Comparison of ENCODE assay signal across 8 cellular contexts in the genomic region with DNA sequence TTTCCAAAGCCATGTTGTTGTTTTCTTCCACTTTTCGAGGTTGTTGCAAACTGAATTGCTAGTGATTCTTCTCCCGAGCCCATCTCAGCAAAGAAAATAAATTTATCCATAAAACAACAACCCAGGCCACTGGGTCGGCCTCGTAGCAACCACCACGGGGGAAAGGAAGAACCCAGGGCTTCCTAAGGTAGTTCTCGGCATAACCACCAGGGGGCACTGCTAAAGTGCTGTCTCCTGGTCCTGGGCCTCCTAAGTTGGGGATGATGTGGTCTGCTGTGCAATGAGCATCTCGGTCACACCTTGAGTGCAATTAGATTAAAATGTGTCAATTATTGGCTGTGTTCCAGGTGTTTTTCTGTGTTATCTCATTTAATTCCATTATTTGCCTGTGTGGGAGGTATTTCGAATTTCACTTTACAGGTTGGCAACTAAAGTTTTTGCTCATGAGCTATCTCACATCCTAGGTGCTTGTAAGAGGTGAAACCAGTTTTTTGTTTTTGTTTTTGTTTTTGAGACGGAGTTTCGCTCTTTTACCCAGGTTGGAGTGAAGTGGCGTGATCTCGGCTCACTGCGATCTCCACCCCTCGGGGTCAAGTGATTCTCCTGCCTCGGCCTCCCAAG.
DNase-seq lines count a peak whose midpoint lies in the region; ATAC-seq lines count a peak whose summit lies in the region.

No MANE protein-coding gene starts in this region.

- H3K79me1 ChIP-seq in mesenchymal stem cell (replicated peaks; ENCODE audit: low read length, poor library complexity, severe bottlenecking): no peaks in the 10 kb centered on the region

- H2BK120ac ChIP-seq in mesenchymal stem cell (ENCODE audit: low read depth, low read length): no peak overlapping the region

- peak; percentile 53 for DNase-seq in SIG-M5 treated with dmso at 0.1 percent for 504 hours (lab: John Stamatoyannopoulos, UW; ENCODE audit: unreplicated experiment)
- no peak for DNase-seq in SIG-M5 (lab: John Stamatoyannopoulos, UW)
- DNase-seq in MV-4-11 (lab: John Stamatoyannopoulos, UW): peak; percentile 41
- peak; percentile 28 to 48 for DNase-seq in activated CD4-positive, alpha-beta T cell treated with anti-CD3 and anti-CD28 coated beads for 24 hours (ENCODE audit: low read depth in 2 of 2)
- peak; percentile 21 for DNase-seq in dedifferentiated amniotic fluid mesenchymal stem cell (ENCODE audit: extremely low spot score)
- peak; percentile 46 for DNase-seq in mesenchymal stem cell
- peak; percentile 76 for DNase-seq in stimulated activated naive CD8-positive, alpha-beta T cell treated with anti-CD3 and anti-CD28 coated beads, Interleukin-15, Interleukin-2, amounts not matched to agents 100 U/mL and 50 U/mL, for 24 hours

- H2BK12ac ChIP-seq in mesenchymal stem cell (ENCODE audit: low read length in 2 of 2): no peak overlapping the region

- ATAC-seq in HG02610 (IDR thresholded peaks at IDR 0.05; ENCODE audit: unreplicated experiment): peak; percentile 87
- ATAC-seq in stimulated activated naive CD8-positive, alpha-beta T cell treated with anti-CD3 and anti-CD28 coated beads, Interleukin-15, Interleukin-2, amounts not matched to agents 100 U/mL and 50 U/mL, for 24 hours: peak; percentile 63

- peaks cover 9% of the 10 kb centered on the region for H3K4me1 ChIP-seq in mesenchymal stem cell (ENCODE audit: control insufficient read depth, insufficient read depth, low read depth, low read length)

- no peak overlapping the region for H3K4me3 ChIP-seq in mesenchymal stem cell (ENCODE audit: insufficient read depth in 1 of 2, low read depth in 1 of 2, low read length in 2 of 2)

- H3K27ac ChIP-seq in mesenchymal stem cell (ENCODE audit: low read length, poor library complexity, severe bottlenecking): no peak overlapping the region

- H3K9ac ChIP-seq in mesenchymal stem cell (ENCODE audit: low read length): no peak overlapping the region

- H3K36me3 ChIP-seq in mesenchymal stem cell (ENCODE audit: control insufficient read depth in 1 of 2, insufficient read depth in 2 of 2, low read depth in 1 of 2, low read length in 2 of 2): no peaks in the 10 kb centered on the region

- H3K14ac ChIP-seq in mesenchymal stem cell (ENCODE audit: low read length in 2 of 2): no peak overlapping the region

- no peak overlapping the region for H3K4ac ChIP-seq in mesenchymal stem cell (ENCODE audit: low read depth in 1 of 2, low read length in 2 of 2)

- no peak overlapping the region for H2AK5ac ChIP-seq in mesenchymal stem cell (ENCODE audit: low read length, severe bottlenecking)

- no peak overlapping the region for H2BK15ac ChIP-seq in mesenchymal stem cell (ENCODE audit: low read depth, poor library complexity, severe bottlenecking)

- no peaks in the 10 kb centered on the region for H3K9me3 ChIP-seq in mesenchymal stem cell (ENCODE audit: control insufficient read depth, low read length)

- no peak overlapping the region for H3K4me2 ChIP-seq in mesenchymal stem cell (ENCODE audit: low read length, poor library complexity, severe bottlenecking)

- H4K8ac ChIP-seq in mesenchymal stem cell (ENCODE audit: low read length): no peak overlapping the region

- H2AFZ ChIP-seq in mesenchymal stem cell (ENCODE audit: low read depth, low read length): no peak overlapping the region

- no peak overlapping the region for H2BK5ac ChIP-seq in mesenchymal stem cell (ENCODE audit: low read depth, low read length, poor library complexity, severe bottlenecking)

- no peak overlapping the region for H3K23ac ChIP-seq in mesenchymal stem cell (ENCODE audit: low read length in 2 of 2)

- peaks cover 0 to 24% of the 10 kb centered on the region in 2 experiments for H3K27me3 ChIP-seq in mesenchymal stem cell (ENCODE audit: control insufficient read depth in 1 of 2, insufficient read depth in 1 of 2, low read length in 2 of 2)

- H4K91ac ChIP-seq in mesenchymal stem cell (ENCODE audit: low read length): no peak overlapping the region

- 66% methylated on average over 14 of the region's 15 CpGs for WGBS in mesenchymal stem cell

- H3K18ac ChIP-seq in mesenchymal stem cell (ENCODE audit: low read depth in 1 of 2, low read length in 2 of 2): no peak overlapping the region
